Comparison of ENCODE assay signal across 20 cellular contexts in genomic region chr12:131349397-131350127, GRCh38.
DNase-seq lines count a peak whose midpoint lies in the region; TF ChIP-seq lines count a peak whose summit lies in the region.
"Had no signal": no experiment of that assay in that cellular context is flagged by ENCODE, and none has a peak within 500 bp of the region (broad histone marks: within the 10 kb centered on the region; RNA-seq: fewer than 3 reads in every experiment).

No MANE protein-coding gene starts in this region.

- H3K9me3 Mint-ChIP-seq in nephron progenitor cell, result no peaks in the 10 kb centered on the region

- H3K36me3 ChIP-seq in H7 (replicated peaks; ENCODE audit: control insufficient read depth, insufficient read depth, low read length), result no peaks in the 10 kb centered on the region
- H3K36me3 ChIP-seq: BE2C had no signal

- no peak for TF ChIP-seq CTCF in coronary artery (IDR thresholded peaks at IDR 0.05)
- no peak for TF ChIP-seq CTCF in nephron progenitor cell (IDR thresholded peaks at IDR 0.05)

- H3K4me3 ChIP-seq in H7 (ENCODE audit: insufficient read depth, low read depth, low read length) (no peak overlapping the region), coronary artery (no peak overlapping the region)

- H3K27me3 ChIP-seq in H7 (ENCODE audit: control insufficient read depth, insufficient read depth, low read length), result no peaks in the 10 kb centered on the region
- H3K27me3 ChIP-seq: BE2C had no signal

- H3K27ac Mint-ChIP-seq in nephron progenitor cell, result peak overlapping the region; percentile 81
- H3K27ac Mint-ChIP-seq: CD4-positive, CD25-positive, alpha-beta regulatory T cell had no signal

- H3K4me3 Mint-ChIP-seq in nephron progenitor cell, result no peak overlapping the region
- H3K4me3 Mint-ChIP-seq: CD4-positive, CD25-positive, alpha-beta regulatory T cell had no signal

- no peaks in the 10 kb centered on the region for H3K36me3 Mint-ChIP-seq in nephron progenitor cell (ENCODE audit: low read depth)
- H3K36me3 Mint-ChIP-seq: CD4-positive, CD25-positive, alpha-beta regulatory T cell had no signal

- H3K27ac ChIP-seq in coronary artery (no peak overlapping the region), caudate nucleus (ENCODE audit: low read depth, low read length) (no peak overlapping the region)

- DNase-seq in H7, result peak; percentile 25
- peak; percentile 49 for DNase-seq in coronary artery (ENCODE audit: low spot score)
- DNase-seq in nephron progenitor cell, result no peak
- no peak for DNase-seq in activated CD4-positive, alpha-beta T cell treated with anti-CD3 and anti-CD28 coated beads for 1 hour
- DNase-seq in iPS-NIHi7 (ENCODE audit: extremely low spot score), result no peak
- DNase-seq in cardiac septum (ENCODE audit: low spot score), result no peak
- DNase-seq in caudate nucleus (lab: John Stamatoyannopoulos, UW), result no peak
- DNase-seq: BE2C; CD4-positive, CD25-positive, alpha-beta regulatory T cell; DMS53; GOT3; Kasumi-1; NCI-H1105 treated with DMSO at 0.1 percent for 48 hours; NCI-H2029; NCI-H446 treated with DMSO at 0.1 percent for 48 hours; NCI-H82; NK-92 treated with Interleukin-12 subunit alpha and Interleukin-12 subunit beta, amount 100 ng/mL, for 24 hours; PC-3; SK-N-SH; SW 1271 had no signal

- H3K4me1 Mint-ChIP-seq in nephron progenitor cell, result peaks cover 37% of the 10 kb centered on the region
- H3K4me1 Mint-ChIP-seq: CD4-positive, CD25-positive, alpha-beta regulatory T cell had no signal

- intact Hi-C loops in cardiac septum (cut with DNase I), result no loop called here

- peaks cover 16% of the 10 kb centered on the region for H3K27me3 Mint-ChIP-seq in nephron progenitor cell (ENCODE audit: low read depth, poor library complexity)
- H3K27me3 Mint-ChIP-seq: CD4-positive, CD25-positive, alpha-beta regulatory T cell had no signal

Comparison
In these comparisons a context has a peak if more than half of its experiments do, and no peak if none do; other contexts are left out.
1. DNase-seq: peak in H7 (single experiment) and coronary artery (single experiment); none in nephron progenitor cell (single experiment), activated CD4-positive, alpha-beta T cell treated with anti-CD3 and anti-CD28 coated beads for 1 hour (single experiment), iPS-NIHi7 (single experiment), cardiac septum (single experiment) and caudate nucleus (0 of 61).